Comparison of ENCODE assay signal across 15 cellular contexts in the genomic region with DNA sequence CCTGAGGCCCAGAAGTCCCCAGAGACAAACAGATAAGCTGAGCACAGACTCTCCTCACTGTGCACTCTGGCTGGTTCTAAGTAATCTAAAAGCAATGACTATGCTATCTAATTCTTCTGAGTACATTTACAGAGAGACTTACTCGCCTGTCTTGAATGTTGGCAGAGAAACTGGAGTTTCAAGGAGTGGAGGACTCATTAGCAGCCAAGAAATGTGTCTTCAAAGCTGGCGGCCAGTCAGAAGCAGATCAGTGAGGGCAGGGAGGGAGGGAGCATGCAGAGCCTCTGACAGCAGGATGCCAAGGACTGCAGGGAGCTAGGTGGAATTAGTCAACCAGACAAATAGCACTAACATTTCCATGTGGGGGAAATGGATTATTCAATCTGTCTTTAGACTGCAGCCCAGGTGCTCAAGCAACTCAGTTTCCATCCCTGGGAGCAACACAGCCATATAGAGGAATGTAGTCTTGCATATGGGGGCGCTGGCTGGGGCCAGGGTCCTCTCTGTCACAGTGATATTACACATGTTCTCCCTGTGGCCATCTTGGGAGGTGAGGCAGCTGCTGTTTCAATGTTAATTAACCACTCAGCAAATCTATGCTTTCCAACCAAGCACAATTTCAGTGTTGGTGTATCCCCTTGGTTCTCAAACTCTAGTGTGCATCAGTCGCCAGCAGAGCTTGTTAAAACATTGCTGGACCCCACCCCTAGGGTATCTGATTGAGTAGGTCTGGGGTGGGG.
DNase-seq lines count a peak whose midpoint lies in the region; ATAC-seq, FAIRE-seq and TF ChIP-seq lines count a peak whose summit lies in the region.
"Had no signal": no experiment of that assay in that cellular context is flagged by ENCODE, and none has a peak within 500 bp of the region (broad histone marks: within the 10 kb centered on the region; RNA-seq: fewer than 3 reads in every experiment).

No MANE protein-coding gene starts in this region.

- POLR2A ChIA-PET in activated CD4-positive, alpha-beta memory T cell treated with anti-CD3 and anti-CD28 coated beads, Interleukin-2, amount 10 ng/mL, durations not matched to agents 7 days and 5 days (lab: Charles Lee): no interaction called here

- in situ Hi-C loops in astrocyte of the cerebellum (cut with HindIII; ENCODE audit: low sequenced_read_pairs): no loop called here

- no peaks in the 10 kb centered on the region for H3K9me3 Mint-ChIP-seq in activated CD4-positive, alpha-beta memory T cell treated with anti-CD3 and anti-CD28 coated beads, Interleukin-2, amount 10 ng/mL, durations not matched to agents 7 days and 5 days
- no peaks in the 10 kb centered on the region for H3K9me3 Mint-ChIP-seq in endothelial cell (ENCODE audit: unreplicated experiment)
- peaks cover 0 to 8% of the 10 kb centered on the region in 2 donors for H3K9me3 Mint-ChIP-seq in activated T-cell treated with anti-CD3 and anti-CD28 coated beads, Interleukin-2, amount 50 U/mL, for 72 hours
- H3K9me3 Mint-ChIP-seq: T-helper 2 cell treated with Interferon-gamma antibody and Interleukin-4, amounts not matched to agents 5 μg/mL and 100 μg/mL, for 36 hours had no signal

- no peak overlapping the region for H3K27ac Mint-ChIP-seq in activated CD4-positive, alpha-beta memory T cell treated with anti-CD3 and anti-CD28 coated beads, Interleukin-2, amount 10 ng/mL, durations not matched to agents 7 days and 5 days
- H3K27ac Mint-ChIP-seq in endothelial cell (ENCODE audit: unreplicated experiment): no peak overlapping the region
- H3K27ac Mint-ChIP-seq in activated T-cell treated with anti-CD3 and anti-CD28 coated beads, Interleukin-2, amount 50 U/mL, for 72 hours: no peak overlapping the region
- H3K27ac Mint-ChIP-seq: T-helper 2 cell treated with Interferon-gamma antibody and Interleukin-4, amounts not matched to agents 5 μg/mL and 100 μg/mL, for 36 hours had no signal

- CTCF ChIA-PET in activated CD4-positive, alpha-beta memory T cell treated with anti-CD3 and anti-CD28 coated beads, Interleukin-2, amount 10 ng/mL, durations not matched to agents 7 days and 5 days (lab: Charles Lee): no interaction called here

- no peak overlapping the region for H3K4me3 Mint-ChIP-seq in activated CD4-positive, alpha-beta memory T cell treated with anti-CD3 and anti-CD28 coated beads, Interleukin-2, amount 10 ng/mL, durations not matched to agents 7 days and 5 days
- no peak overlapping the region for H3K4me3 Mint-ChIP-seq in endothelial cell (ENCODE audit: unreplicated experiment)
- no peak overlapping the region for H3K4me3 Mint-ChIP-seq in activated T-cell treated with anti-CD3 and anti-CD28 coated beads, Interleukin-2, amount 50 U/mL, for 72 hours
- H3K4me3 Mint-ChIP-seq: T-helper 2 cell treated with Interferon-gamma antibody and Interleukin-4, amounts not matched to agents 5 μg/mL and 100 μg/mL, for 36 hours had no signal

- ATAC-seq in activated T-cell treated with anti-CD3 and anti-CD28 coated beads, Interleukin-2, amount 50 U/mL, for 72 hours (replicated peaks in 1 of 2): no peak
- ATAC-seq: HepG2 had no signal

- no peak for FAIRE-seq in HTR-8/SVneo (lab: Jason Lieb, UNC)
- FAIRE-seq: HepG2 had no signal

- no peak overlapping the region for H3K4me3 ChIP-seq in astrocyte of the cerebellum (ENCODE audit: low read depth, low read length)
- no peak overlapping the region for H3K4me3 ChIP-seq in fibroblast of pulmonary artery (replicated peaks; ENCODE audit: low read depth, low read length)
- H3K4me3 ChIP-seq: vagina had no signal

- DNase-seq in DMS79 treated with DMSO at 0.1 percent for 48 hours (lab: John Stamatoyannopoulos, UW) (peak; percentile 81), astrocyte of the cerebellum (ENCODE audit: low read depth) (peak; percentile 84), fibroblast of pulmonary artery (ENCODE audit: low read depth) (peak; percentile 61), pons (ENCODE audit: low spot score) (peak; percentile 35), HTR-8/SVneo (ENCODE audit: insufficient read length, low spot score) (no peak), endothelial cell (ENCODE audit: low spot score) (no peak)
- no peak for DNase-seq in activated CD4-positive, alpha-beta memory T cell treated with anti-CD3 and anti-CD28 coated beads, Interleukin-2, amount 10 ng/mL, durations not matched to agents 7 days and 5 days
- DNase-seq in activated T-cell treated with anti-CD3 and anti-CD28 coated beads, Interleukin-2, amount 50 U/mL, for 72 hours: no peak
- DNase-seq: BE2C; NCI-H1092 treated with DMSO at 0.1 percent for 48 hours; NCI-H524; stimulated activated CD4-positive, alpha-beta T cell treated with anti-CD3 and anti-CD28 coated beads, Interleukin-2, amount 100 ng/mL, for 24 hours had no signal

- H3K4me1 Mint-ChIP-seq in activated CD4-positive, alpha-beta memory T cell treated with anti-CD3 and anti-CD28 coated beads, Interleukin-2, amount 10 ng/mL, durations not matched to agents 7 days and 5 days: no peaks in the 10 kb centered on the region
- H3K4me1 Mint-ChIP-seq in endothelial cell (ENCODE audit: unreplicated experiment): peaks cover 23% of the 10 kb centered on the region
- no peaks in the 10 kb centered on the region for H3K4me1 Mint-ChIP-seq in activated T-cell treated with anti-CD3 and anti-CD28 coated beads, Interleukin-2, amount 50 U/mL, for 72 hours (ENCODE audit: low read depth)

- no peak for TF ChIP-seq CTCF in astrocyte of the cerebellum (IDR thresholded peaks at IDR 0.05; ENCODE audit: low read depth, low read length, missing control alignments)
- no peak for TF ChIP-seq CTCF in fibroblast of pulmonary artery (IDR thresholded peaks at IDR 0.05; ENCODE audit: low read length, missing control alignments)
- no peak for TF ChIP-seq CTCF in endothelial cell (IDR thresholded peaks at IDR 0.05; ENCODE audit: unreplicated experiment)

- H3K27me3 Mint-ChIP-seq in activated CD4-positive, alpha-beta memory T cell treated with anti-CD3 and anti-CD28 coated beads, Interleukin-2, amount 10 ng/mL, durations not matched to agents 7 days and 5 days: no peaks in the 10 kb centered on the region
- H3K27me3 Mint-ChIP-seq in endothelial cell (ENCODE audit: unreplicated experiment): peaks cover 5% of the 10 kb centered on the region
- no peaks in the 10 kb centered on the region for H3K27me3 Mint-ChIP-seq in activated T-cell treated with anti-CD3 and anti-CD28 coated beads, Interleukin-2, amount 50 U/mL, for 72 hours (ENCODE audit: low read depth)

- no peaks in the 10 kb centered on the region for H3K36me3 Mint-ChIP-seq in activated CD4-positive, alpha-beta memory T cell treated with anti-CD3 and anti-CD28 coated beads, Interleukin-2, amount 10 ng/mL, durations not matched to agents 7 days and 5 days (ENCODE audit: low read depth)
- no peaks in the 10 kb centered on the region for H3K36me3 Mint-ChIP-seq in endothelial cell (ENCODE audit: low read depth, unreplicated experiment)
- H3K36me3 Mint-ChIP-seq in activated T-cell treated with anti-CD3 and anti-CD28 coated beads, Interleukin-2, amount 50 U/mL, for 72 hours (ENCODE audit: insufficient read depth in 2 of 2): no peaks in the 10 kb centered on the region

Comparison
In these comparisons a context has a peak if more than half of its experiments do, and no peak if none do; other contexts are left out.
1. DNase-seq: peak in DMS79 treated with DMSO at 0.1 percent for 48 hours (single experiment), astrocyte of the cerebellum (single experiment), fibroblast of pulmonary artery (single experiment) and pons (single experiment); none in activated CD4-positive, alpha-beta memory T cell treated with anti-CD3 and anti-CD28 coated beads, Interleukin-2, amount 10 ng/mL, durations not matched to agents 7 days and 5 days (single experiment), HTR-8/SVneo (single experiment), endothelial cell (single experiment) and activated T-cell treated with anti-CD3 and anti-CD28 coated beads, Interleukin-2, amount 50 U/mL, for 72 hours (0 of 2).